Comparison of ENCODE assay signal across 8 cellular contexts in genomic region chr22:41688365-41689211, GRCh38. TPM values are rescaled to one million over a fixed set of nuclear protein-coding genes. Genes with fewer than 3 reads are reported as not detected.
DNase-seq lines count a peak whose midpoint lies in the region; ATAC-seq, FAIRE-seq and TF ChIP-seq lines count a peak whose summit lies in the region.

Gene SNU13, minus strand, starts transcription at chr22:41688867. Its CDS starts 71 bp downstream, at chr22:41688796.

- no peaks in the 10 kb centered on the region for H3K9me3 ChIP-seq in smooth muscle cell (replicated peaks; ENCODE audit: low read depth)

- peak within 1 kb of the TSS; percentile 88 for H3K27ac ChIP-seq in smooth muscle cell (ENCODE audit: low read depth)

- peaks cover 10% of the 10 kb centered on the region for H3K4me1 ChIP-seq in smooth muscle cell (ENCODE audit: low read depth)

- H3K27me3 Mint-ChIP-seq in WTC11 (ENCODE audit: low read depth): no peaks in the 10 kb centered on the region

- H3K4me1 Mint-ChIP-seq in WTC11: peaks cover 11% of the 10 kb centered on the region

- 4% methylated on average over 62 of the region's 62 CpGs for WGBS in smooth muscle cell (ENCODE audit: low lambda C conversion rate)

- POLR2A ChIA-PET in WTC11 (lab: Charles Lee): interaction anchor here (0.5 to 2.3 kb wide), 8 partner anchors 9 to 241 kb away, joined by 3 to 8 read pairs (median 4); no protein-coding TSS in a partner anchor

- FAIRE-seq in bronchial epithelial cell (lab: Jason Lieb, UNC): no peak

- H3K36me3 Mint-ChIP-seq in WTC11: no peaks in the 10 kb centered on the region

- no peaks in the 10 kb centered on the region for H3K9me3 Mint-ChIP-seq in WTC11

- H3K9ac ChIP-seq in smooth muscle cell (ENCODE audit: low read depth): peak within 1 kb of the TSS; percentile 79

- H3F3A ChIP-seq in smooth muscle cell (ENCODE audit: low read depth): no peaks in the 10 kb centered on the region

- H3K4me3 ChIP-seq in bronchial epithelial cell (ENCODE audit: low read depth, low read length): peak within 1 kb of the TSS; percentile 83
- H3K4me3 ChIP-seq in smooth muscle cell: peak within 1 kb of the TSS; percentile 77

- peaks cover 47% of the 10 kb centered on the region for H3K79me2 ChIP-seq in smooth muscle cell (ENCODE audit: low read depth)

- no peak for TF ChIP-seq CTCF in WTC11 (IDR thresholded peaks at IDR 0.05)
- TF ChIP-seq CTCF in bronchial epithelial cell (IDR thresholded peaks at IDR 0.05; ENCODE audit: insufficient read depth, low read length, severe bottlenecking): peak; percentile 3
- no peak for TF ChIP-seq CTCF in smooth muscle cell (IDR thresholded peaks at IDR 0.05; ENCODE audit: borderline replicate concordance, insufficient read depth, poor library complexity, severe bottlenecking)

- peak within 1 kb of the TSS; percentile 94 for H3K4me2 ChIP-seq in smooth muscle cell

- CTCF ChIA-PET in WTC11 (lab: Charles Lee): interaction anchor here (0.6 to 5.4 kb wide), 8 partner anchors 9 to 253 kb away, joined by 3 to 52 read pairs (median 4); no protein-coding TSS in a partner anchor

- H3K27ac Mint-ChIP-seq in WTC11: peak within 1 kb of the TSS; percentile 94

- no peaks in the 10 kb centered on the region for H3K27me3 ChIP-seq in bronchial epithelial cell (ENCODE audit: control insufficient read depth, insufficient read depth, low read length)
- no peaks in the 10 kb centered on the region for H3K27me3 ChIP-seq in smooth muscle cell (ENCODE audit: low read depth)

- ATAC-seq in GM18907 (IDR thresholded peaks at IDR 0.05; ENCODE audit: unreplicated experiment): peak; percentile 82
- ATAC-seq in HG03159 (IDR thresholded peaks at IDR 0.05; ENCODE audit: unreplicated experiment): peak; percentile 86
- ATAC-seq in WTC11: peak; percentile 84

- H2AFZ ChIP-seq in smooth muscle cell (ENCODE audit: low read depth): peak within 1 kb of the TSS; percentile 76

- H3K36me3 ChIP-seq in bronchial epithelial cell (ENCODE audit: control insufficient read depth, insufficient read depth, low read length) (no peaks in the 10 kb centered on the region), smooth muscle cell (ENCODE audit: low read depth) (no peaks in the 10 kb centered on the region)

- H3K4me3 Mint-ChIP-seq in WTC11: peak within 1 kb of the TSS; percentile 82

- peak; percentile 92 for DNase-seq in AG08396 (ENCODE audit: low spot score)
- peak; percentile 85 for DNase-seq in NCI-H345 (lab: John Stamatoyannopoulos, UW)
- peak; percentile 82 for DNase-seq in WTC11 (ENCODE audit: low spot score)
- DNase-seq in bronchial epithelial cell (ENCODE audit: low read depth): peak; percentile 81
- DNase-seq in iPS-NIHi7 (ENCODE audit: extremely low spot score): peak; percentile 88
- peak; percentile 70 for DNase-seq in smooth muscle cell (lab: John Stamatoyannopoulos, UW; ENCODE audit: unreplicated experiment)

- peaks cover 25% of the 10 kb centered on the region for H4K20me1 ChIP-seq in smooth muscle cell (ENCODE audit: low read depth)

TF ChIP-seq in WTC11, 78 proteins besides CTCF, POLR2A, EP300 and RAD21 (continues in another document):
- TF ChIP-seq FOXP1 (CRISPR knock-in tag; IDR thresholded peaks at IDR 0.05; ENCODE audit: borderline replicate concordance): no peak; the same call in 1 of the 2 replicates
- TF ChIP-seq SMAD4 (CRISPR knock-in tag; IDR thresholded peaks at IDR 0.05): no peak
- no peak for TF ChIP-seq ERG (CRISPR knock-in tag; IDR thresholded peaks at IDR 0.05)
- TF ChIP-seq MYBL2 (CRISPR knock-in tag; IDR thresholded peaks at IDR 0.05): no peak; the same call in 1 of the 2 replicates
- no peak for TF ChIP-seq NFATC4 (CRISPR knock-in tag; IDR thresholded peaks at IDR 0.05)
- TF ChIP-seq ZNF281 (CRISPR knock-in tag; IDR thresholded peaks at IDR 0.05): no peak
- peak; percentile 25; the same call in 1 of the 2 replicates for TF ChIP-seq HMGXB4 (CRISPR knock-in tag; IDR thresholded peaks at IDR 0.05)
- TF ChIP-seq CREM (CRISPR knock-in tag; IDR thresholded peaks at IDR 0.05): peak; percentile 80; the same call in 1 of the 2 replicates
- TF ChIP-seq NFYB (CRISPR knock-in tag; conservative IDR thresholded peaks at IDR 0.05; ENCODE audit: low read depth): no peak
- no peak for TF ChIP-seq ELF4 (CRISPR knock-in tag; IDR thresholded peaks at IDR 0.05; ENCODE audit: low read depth)
- TF ChIP-seq MXD4 (CRISPR knock-in tag; IDR thresholded peaks at IDR 0.05; ENCODE audit: borderline replicate concordance): no peak
- no peak for TF ChIP-seq AFF4 (CRISPR knock-in tag; IDR thresholded peaks at IDR 0.05; ENCODE audit: borderline replicate concordance)
- TF ChIP-seq RELA (CRISPR knock-in tag; IDR thresholded peaks at IDR 0.05; ENCODE audit: borderline replicate concordance): 0 out of 2 replicates have a peak, but pooled peaks have one; percentile 36
- no peak for TF ChIP-seq ZNF416 (CRISPR knock-in tag; IDR thresholded peaks at IDR 0.05)

RNA-seq across cellular contexts. Expression of gene SNU13, which starts in this region (rescaled TPM):
- total RNA-seq in WTC11 (2021) (188 to 207 TPM (median 188 TPM) in 3 replicates), bronchial epithelial cell (81.5 and 95.6 TPM in 2 replicates), smooth muscle cell (98.2 and 142 TPM in 2 replicates)
- 239 and 250 TPM in 2 replicates for polyA plus RNA-seq in smooth muscle cell

Comparison
In these comparisons a context has a peak if more than half of its experiments do, and no peak if none do; other contexts are left out.
1. Peak in every context shown above with its lines: DNase-seq, ATAC-seq, H3K4me3 ChIP-seq and H3K27ac ChIP-seq.